ENCODE assay signal across 25 cellular contexts in genomic region chr13:70844391-70845108, GRCh38.
"Had no signal": no experiment of that assay in that cellular context is flagged by ENCODE, and none has a peak within 500 bp of the region (broad histone marks: within the 10 kb centered on the region; RNA-seq: fewer than 3 reads in every experiment).

No MANE protein-coding gene starts in this region.

- H3K4me1 ChIP-seq: parathyroid adenoma, spleen had no signal

- H3K27me3 Mint-ChIP-seq: activated CD4-positive, alpha-beta T cell treated with anti-CD3 and anti-CD28 coated beads for 36 hours; activated naive CD8-positive, alpha-beta T cell; effector memory CD8-positive, alpha-beta T cell; naive thymus-derived CD4-positive, alpha-beta T cell; type B pancreatic cell had no signal

- H3K9me3 Mint-ChIP-seq: type B pancreatic cell had no signal

- H3K9ac ChIP-seq: parathyroid adenoma had no signal

- H3K36me3 ChIP-seq: spleen, thoracic aorta had no signal

- H3K4me3 Mint-ChIP-seq: activated CD4-positive, alpha-beta T cell treated with anti-CD3 and anti-CD28 coated beads for 36 hours; activated naive CD8-positive, alpha-beta T cell; effector memory CD8-positive, alpha-beta T cell; mesothelial cell of epicardium; naive thymus-derived CD4-positive, alpha-beta T cell; type B pancreatic cell had no signal

- H3K4me3 ChIP-seq: spleen, thoracic aorta had no signal

- H3K4me1 Mint-ChIP-seq: activated CD4-positive, alpha-beta T cell treated with anti-CD3 and anti-CD28 coated beads for 36 hours; mesothelial cell of epicardium; naive thymus-derived CD4-positive, alpha-beta T cell had no signal

- H2AFZ ChIP-seq: parathyroid adenoma had no signal

- DNase-seq: activated CD4-positive, alpha-beta T cell treated with anti-CD3 and anti-CD28 coated beads for 36 hours; activated CD4-positive, alpha-beta T cell treated with anti-CD3 and anti-CD28 coated beads, Interleukin-2, amount 50 U/mL, for 48 hours; activated CD4-positive, CD25-positive, alpha-beta regulatory T cell; activated CD8-positive, alpha-beta memory T cell treated with anti-CD3 and anti-CD28 coated beads for 24 hours; activated effector memory CD4-positive, alpha-beta T cell treated with Interleukin-2 at 50 U/mL for 16 hours; activated naive CD4-positive, alpha-beta T cell treated with Interleukin-2 at 50 U/mL for 16 hours; anterior cingulate cortex; cortex of kidney; effector memory CD8-positive, alpha-beta T cell; erythroblast; foreskin fibroblast; head of caudate nucleus; hippocampal formation; left cardiac atrium; naive thymus-derived CD4-positive, alpha-beta T cell; occipital lobe; spleen; stimulated activated naive CD8-positive, alpha-beta T cell treated with anti-CD3 and anti-CD28 coated beads, Interleukin-15, Interleukin-2, amounts not matched to agents 100 U/mL and 50 U/mL, for 24 hours; T-helper 2 cell had no signal

- H3K36me3 Mint-ChIP-seq: activated naive CD8-positive, alpha-beta T cell; mesothelial cell of epicardium; naive thymus-derived CD4-positive, alpha-beta T cell; type B pancreatic cell had no signal

- H3K27me3 ChIP-seq: spleen had no signal

- ATAC-seq: activated CD4-positive, alpha-beta T cell treated with anti-CD3 and anti-CD28 coated beads for 36 hours; effector memory CD8-positive, alpha-beta T cell; left cardiac atrium; naive thymus-derived CD4-positive, alpha-beta T cell; right cardiac atrium; stimulated activated naive CD8-positive, alpha-beta T cell treated with anti-CD3 and anti-CD28 coated beads, Interleukin-15, Interleukin-2, amounts not matched to agents 100 U/mL and 50 U/mL, for 24 hours had no signal

- H3K79me2 ChIP-seq: parathyroid adenoma had no signal

- H3K9me3 ChIP-seq: thoracic aorta had no signal

- H3K27ac Mint-ChIP-seq: activated CD4-positive, alpha-beta T cell treated with anti-CD3 and anti-CD28 coated beads for 36 hours; activated naive CD8-positive, alpha-beta T cell; effector memory CD8-positive, alpha-beta T cell; mesothelial cell of epicardium; naive thymus-derived CD4-positive, alpha-beta T cell; type B pancreatic cell had no signal
